Comparison of ENCODE assay signal across 2 cellular contexts in the genomic region with DNA sequence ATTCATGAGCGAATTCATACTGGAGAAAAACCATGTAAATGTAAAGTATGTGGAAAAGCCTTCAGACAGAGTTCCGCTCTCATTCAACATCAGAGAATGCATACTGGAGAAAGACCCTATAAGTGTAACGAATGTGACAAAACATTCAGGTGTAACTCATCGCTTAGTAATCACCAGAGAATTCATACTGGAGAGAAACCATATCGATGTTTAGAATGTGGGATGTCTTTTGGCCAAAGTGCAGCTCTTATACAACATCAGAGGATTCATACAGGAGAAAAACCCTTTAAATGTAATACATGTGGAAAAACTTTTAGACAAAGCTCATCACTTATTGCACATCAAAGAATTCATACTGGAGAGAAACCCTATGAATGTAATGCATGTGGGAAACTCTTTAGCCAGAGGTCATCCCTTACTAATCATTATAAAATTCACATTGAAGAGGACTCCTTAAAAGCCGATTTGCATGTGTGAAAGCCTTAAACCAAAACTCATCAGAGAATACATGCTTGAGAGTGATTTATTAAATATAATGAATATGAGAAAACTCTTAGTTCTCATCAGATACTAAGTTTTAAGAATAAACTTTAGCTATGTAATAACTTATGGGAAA.
TF ChIP-seq lines count a peak whose summit lies in the region.

No MANE protein-coding gene starts in this region.

TF ChIP-seq in HEK293, 187 proteins besides CTCF, POLR2A, EP300 and RAD21:
- TF ChIP-seq TRIM28 (IDR thresholded peaks at IDR 0.05; ENCODE audit: borderline replicate concordance, low read length) (peak; percentile 46; the same call in 1 of the 2 replicates), ZNF274 (IDR thresholded peaks at IDR 0.05; ENCODE audit: low read length) (peak; percentile 57; the same call in 1 of the 2 replicates), ZNF274 (tag by site-specific recombination; IDR thresholded peaks at IDR 0.05; ENCODE audit: borderline replicate concordance) (peak; percentile 90; the same call in 1 of the 2 replicates), SETDB1 (IDR thresholded peaks at IDR 0.05; ENCODE audit: insufficient read length, low read length) (peak; percentile 95)
- TF ChIP-seq, protein P1, sequence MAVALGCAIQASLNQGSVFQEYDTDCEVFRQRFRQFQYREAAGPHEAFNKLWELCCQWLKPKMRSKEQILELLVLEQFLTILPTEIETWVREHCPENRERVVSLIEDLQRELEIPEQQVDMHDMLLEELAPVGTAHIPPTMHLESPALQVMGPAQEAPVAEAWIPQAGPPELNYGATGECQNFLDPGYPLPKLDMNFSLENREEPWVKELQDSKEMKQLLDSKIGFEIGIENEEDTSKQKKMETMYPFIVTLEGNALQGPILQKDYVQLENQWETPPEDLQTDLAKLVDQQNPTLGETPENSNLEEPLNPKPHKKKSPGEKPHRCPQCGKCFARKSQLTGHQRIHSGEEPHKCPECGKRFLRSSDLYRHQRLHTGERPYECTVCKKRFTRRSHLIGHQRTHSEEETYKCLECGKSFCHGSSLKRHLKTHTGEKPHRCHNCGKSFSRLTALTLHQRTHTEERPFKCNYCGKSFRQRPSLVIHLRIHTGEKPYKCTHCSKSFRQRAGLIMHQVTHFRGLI (tag by site-specific recombination; IDR thresholded peaks at IDR 0.05): no peak

TF ChIP-seq in H1, 55 proteins besides CTCF, POLR2A, EP300 and RAD21:
- TF ChIP-seq ZNF274 (IDR thresholded peaks at IDR 0.05; ENCODE audit: borderline replicate concordance, extremely low read depth, low read length): peak; percentile 83; the same call in 1 of the 2 replicates
- TF ChIP-seq BACH1 (IDR thresholded peaks at IDR 0.05; ENCODE audit: low read length): no peak
TF ChIP-seq in H1: peak in this region for 1.
